Comparison of ENCODE assay signal across 8 cellular contexts in the genomic region with DNA sequence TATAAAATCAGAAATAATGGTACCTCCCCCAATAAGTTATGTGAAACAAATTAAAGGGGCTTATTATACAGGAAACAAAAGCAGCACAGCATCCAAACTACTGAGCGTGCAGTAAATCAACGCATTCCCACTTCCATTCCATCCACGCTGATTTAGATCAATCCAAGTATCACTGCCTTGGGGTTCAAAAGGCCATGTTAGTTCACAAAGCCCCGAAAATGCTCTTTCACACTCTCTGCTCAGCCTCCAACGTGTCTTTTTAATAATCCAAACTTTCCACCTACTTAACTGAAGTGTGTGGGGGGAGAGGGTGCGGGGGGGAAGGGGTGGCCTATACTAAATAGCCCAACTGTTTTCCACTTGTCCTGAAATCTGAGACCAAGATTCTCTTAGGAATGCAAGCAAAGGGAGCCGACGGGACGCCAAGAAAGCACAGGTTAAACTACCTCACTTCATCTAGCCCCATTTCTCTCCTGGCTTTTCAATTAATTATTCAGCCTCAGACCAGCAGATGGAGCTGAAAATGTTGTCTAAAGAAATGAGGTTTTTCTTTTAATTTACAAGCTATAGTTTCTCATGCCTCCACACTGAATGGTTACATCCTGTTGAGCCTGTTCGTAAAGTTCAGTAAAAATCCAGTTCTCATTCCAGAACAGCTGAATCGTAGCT. TPM values are rescaled to one million over a fixed set of nuclear protein-coding genes. Genes with fewer than 3 reads are reported as not detected.
DNase-seq lines count a peak whose midpoint lies in the region; ATAC-seq, FAIRE-seq and TF ChIP-seq lines count a peak whose summit lies in the region.

No MANE protein-coding gene starts in this region.

- TF ChIP-seq POLR2A in HepG2 (IDR thresholded peaks at IDR 0.05; ENCODE audit: insufficient read depth in 1 of 2, low read depth in 2 of 2, low read length in 2 of 2) (no peak), transverse colon (IDR thresholded peaks at IDR 0.05) (no peak)

- intact Hi-C loops in MCF 10A (cut with micrococcal nuclease) (loop anchor here (1.0 to 10.0 kb wide), 2 partner anchors 9 to 115 kb away; no protein-coding TSS in a partner anchor), HepG2 (cut with micrococcal nuclease; ENCODE audit: unreplicated experiment) (loop anchor here (1.0 to 10.0 kb wide), 6 partner anchors 9 to 935 kb away; a partner anchor contains a TSS), transverse colon (cut with DNase I; ENCODE audit: low total_unique reads) (loop anchor here (10.0 kb wide), 2 partner anchors 285 to 1895 kb away; a partner anchor contains a TSS)

- H3K4me1 Mint-ChIP-seq in MCF 10A (ENCODE audit: insufficient read depth, unreplicated experiment), result peaks cover 17% of the 10 kb centered on the region

- no peaks in the 10 kb centered on the region for H3K9me3 Mint-ChIP-seq in MCF 10A (ENCODE audit: unreplicated experiment)

- H3K27ac ChIP-seq in HepG2 (ENCODE audit: extremely low read length, insufficient read depth, low read length) (peak overlapping the region; percentile 91), transverse colon (peak overlapping the region; percentile 98 to 100 (median 99))

- TF ChIP-seq EP300 in HepG2 (IDR thresholded peaks at IDR 0.05; ENCODE audit: low read depth in 2 of 2, low read length in 2 of 2), result no peak
- TF ChIP-seq EP300 in HepG2 (CRISPR knock-in tag; IDR thresholded peaks at IDR 0.05; ENCODE audit: borderline replicate concordance), result no peak
- TF ChIP-seq EP300 in transverse colon (IDR thresholded peaks at IDR 0.05; ENCODE audit: low read depth), result no peak

- peaks cover 33% of the 10 kb centered on the region for H3K79me2 ChIP-seq in HepG2 (ENCODE audit: insufficient read depth, low read length)

- TF ChIP-seq CTCF in LNCAP (IDR thresholded peaks at IDR 0.05) (peak; percentile 49; the same call in 1 of the 2 replicates), MCF 10A (IDR thresholded peaks at IDR 0.05; ENCODE audit: unreplicated experiment) (peak; percentile 37), HepG2 (CRISPR knock-in tag; IDR thresholded peaks at IDR 0.05) (peak; percentile 36), transverse colon (IDR thresholded peaks at IDR 0.05) (peak; percentile 37 to 73 (median 50))

- H3K4me3 Mint-ChIP-seq in MCF 10A (ENCODE audit: unreplicated experiment), result peak overlapping the region; percentile 87

- H3K9ac ChIP-seq in HepG2 (ENCODE audit: insufficient read depth, low read depth, low read length), result peak overlapping the region; percentile 92

- H4K20me1 ChIP-seq in HepG2 (ENCODE audit: insufficient read depth, low read length), result peaks cover 12% of the 10 kb centered on the region

- WGBS in HepG2 (ENCODE audit: low lambda C conversion rate), result 7% methylated on average over 11 of the region's 11 CpGs
- WGBS in transverse colon (ENCODE audit: low coverage in 1 of 2), 2 donors, result 0 to 16% methylated on average over 2 to 11 of the region's 11 CpGs

- peak overlapping the region; percentile 62 to 91 (median 80) for H3K4me3 ChIP-seq in HepG2 (replicated peaks in 1 of 3; ENCODE audit: insufficient read depth in 1 of 3, low read depth in 2 of 3, low read length in 3 of 3)
- H3K4me3 ChIP-seq in transverse colon, result peak overlapping the region; percentile 71 to 98 (median 74)

- H3K36me3 ChIP-seq in HepG2 (replicated peaks in 1 of 2; ENCODE audit: control insufficient read depth in 1 of 2, insufficient read depth in 2 of 2, low read length in 2 of 2) (peaks cover 2 to 8% of the 10 kb centered on the region in 2 experiments; a peak in 3 of 5 replicates), transverse colon (no peaks in the 10 kb centered on the region)

- H3K27me3 Mint-ChIP-seq in MCF 10A (ENCODE audit: insufficient read depth, unreplicated experiment), result no peaks in the 10 kb centered on the region

- H3K27ac Mint-ChIP-seq in MCF 10A (ENCODE audit: low read depth, unreplicated experiment), result peak overlapping the region; percentile 97

- peak; percentile 28 for DNase-seq in DMS79 treated with DMSO at 0.1 percent for 48 hours (lab: John Stamatoyannopoulos, UW)
- DNase-seq in DMS79 (lab: John Stamatoyannopoulos, UW), result no peak
- no peak for DNase-seq in MCF 10A (ENCODE audit: unreplicated experiment)
- no peak for DNase-seq in HepG2 (ENCODE audit: low spot score)
- peak; percentile 30 for DNase-seq in transverse colon
- DNase-seq in stimulated activated CD8-positive, alpha-beta memory T cell treated with anti-CD3 and anti-CD28 coated beads, Interleukin-4, amount 100 ng/mL, for 48 hours, result no peak

- H3K9me3 ChIP-seq in HepG2 (ENCODE audit: low read length) (no peaks in the 10 kb centered on the region), transverse colon (no peaks in the 10 kb centered on the region)

- H3K27me3 ChIP-seq in HepG2 (ENCODE audit: control insufficient read depth in 1 of 2, insufficient read depth in 2 of 2, low read length in 2 of 2) (no peaks in the 10 kb centered on the region; a peak in 1 of 5 replicates), transverse colon (no peaks in the 10 kb centered on the region)

- BruUV-seq in MCF 10A (replicated peaks; lab: Mats Ljungman, UMichigan) (no TSS peak), HepG2 (replicated peaks; lab: Mats Ljungman, UMichigan) (no TSS peak)

- peak overlapping the region; percentile 89 for H3K4me2 ChIP-seq in HepG2 (ENCODE audit: low read depth, low read length)

- in situ Hi-C loops in HepG2 (cut with HindIII; ENCODE audit: extremely low pct_ligation_motif_present, low pct_unique_long_range_greater_than_20kb) (loop anchor here (10.0 kb wide), 1 partner anchor 775 kb away; no protein-coding TSS in a partner anchor), transverse colon (cut with MboI; ENCODE audit: low pct_ligation_motif_present in 1 of 4, low pct_unique_long_range_greater_than_20kb in 1 of 4, low sequenced_read_pairs in 3 of 4) (loop anchor here in 2 of 4 donors (10.0 to 25.0 kb wide), 3 partner anchors 263 to 655 kb away; a partner anchor contains a TSS)

- no peak; the same call in 1 of the 2 replicates for TF ChIP-seq RAD21 in HepG2 (CRISPR knock-in tag; IDR thresholded peaks at IDR 0.05)

- POLR2A ChIA-PET in MCF 10A (lab: Yijun Ruan, JAX), result interaction anchor here (0.6 to 3.3 kb wide), 58 partner anchors 9 to 1060 kb away, joined by 3 to 194 read pairs (median 6); a partner anchor contains a TSS
- POLR2A ChIA-PET in HepG2 (lab: Yijun Ruan, JAX), result interaction anchor here (0.6 to 3.3 kb wide), 38 partner anchors 10 to 1010 kb away, joined by 3 to 145 read pairs (median 4); a partner anchor contains a TSS

- H3K36me3 Mint-ChIP-seq in MCF 10A (ENCODE audit: insufficient read depth, unreplicated experiment), result peaks cover 22% of the 10 kb centered on the region

- H3K4me1 ChIP-seq in HepG2 (ENCODE audit: insufficient read depth, low read length) (peaks cover 48% of the 10 kb centered on the region), transverse colon (peaks cover 16 to 30% (median 18%) of the 10 kb centered on the region in 4 donors)

- peak overlapping the region; percentile 55 for H2AFZ ChIP-seq in HepG2 (ENCODE audit: low read length)

- ATAC-seq in GM21576 (IDR thresholded peaks at IDR 0.05; ENCODE audit: unreplicated experiment), result peak; percentile 11
- peak; percentile 0; the same call in 2 of the 3 replicates for ATAC-seq in HepG2

- peak; percentile 44 for FAIRE-seq in HepG2 (lab: Jason Lieb, UNC)

- CTCF ChIA-PET in MCF 10A (lab: Yijun Ruan, JAX), result interaction anchor here (0.6 to 3.3 kb wide), 31 partner anchors 9 to 1959 kb away, joined by 3 to 36 read pairs (median 3); no protein-coding TSS in a partner anchor
- CTCF ChIA-PET in HepG2 (lab: Yijun Ruan, JAX; ENCODE audit: low intra/inter-chr PET ratio, low total read pairs), result interaction anchor here (1.0 to 1.3 kb wide), 2 partner anchors 9 to 97 kb away, joined by 3 to 4 read pairs; no protein-coding TSS in a partner anchor

RNA-seq across cellular contexts. Expression of a gene that starts 1.1 kb away (rescaled TPM):
- 32.2 and 40.1 TPM in 2 replicates for total RNA-seq in MCF 10A (2022)
- 65.9 and 69.7 TPM in 2 replicates for total RNA-seq in HepG2 (2016; rRNA removed; fragmentation: Illumina TruSeq; extraction: Trizol)
- 33.9 and 44.3 TPM in 2 replicates for total RNA-seq in HepG2 (2016; cell fraction: cytosol; rRNA removed; fragmentation: Illumina TruSeq; extraction: Trizol; ENCODE audit: low read depth)
- 66.3 and 67.2 TPM in 2 replicates for total RNA-seq in HepG2 (2016; cell fraction: insoluble cytoplasmic fraction; rRNA removed; fragmentation: Illumina TruSeq; extraction: Trizol)
- 44.7 and 63.8 TPM in 2 replicates for total RNA-seq in HepG2 (2016; cell fraction: membrane; rRNA removed; fragmentation: Illumina TruSeq; extraction: Trizol)
- 24.4 and 28.0 TPM in 2 replicates for total RNA-seq in HepG2 (2016; cell fraction: nucleus; rRNA removed; fragmentation: Illumina TruSeq; extraction: Trizol)
- 35.6 and 40.8 TPM in 2 replicates for polyA plus RNA-seq in HepG2 (2011; rRNA removed)
- polyA plus RNA-seq in HepG2 (2011; cell fraction: cytosol; rRNA removed), result 43.8 and 47.5 TPM in 2 replicates
- polyA plus RNA-seq in HepG2 (2011; cell fraction: nucleus; rRNA removed), result 14.7 and 15.8 TPM in 2 replicates
- polyA plus RNA-seq in HepG2 (2012), result 26.7 and 32.9 TPM in 2 replicates
- 18.8 and 30.9 TPM in 2 replicates for polyA plus RNA-seq in HepG2 (2016; cell fraction: cytosol; fragmentation: Illumina TruSeq; extraction: Trizol; ENCODE audit: low read depth)
- polyA plus RNA-seq in HepG2 (2016; cell fraction: insoluble cytoplasmic fraction; fragmentation: Illumina TruSeq; extraction: Trizol; ENCODE audit: low read depth), result 62.5 and 64.4 TPM in 2 replicates
- 26.0 and 39.0 TPM in 2 replicates for polyA plus RNA-seq in HepG2 (2016; cell fraction: membrane; fragmentation: Illumina TruSeq; extraction: Trizol; ENCODE audit: low read depth)
- 41.7 and 47.7 TPM in 2 replicates for polyA plus RNA-seq in HepG2 (2016; cell fraction: nucleus; fragmentation: Illumina TruSeq; extraction: Trizol; ENCODE audit: insufficient read depth, low read depth)
- 25.3 and 27.2 TPM in 2 replicates for polyA minus RNA-seq in HepG2 (2011; rRNA and poly(A)+ RNA removed; ENCODE audit: low replicate concordance)
- polyA minus RNA-seq in HepG2 (2011; cell fraction: cytosol; rRNA and poly(A)+ RNA removed), result 11.5 and 13.4 TPM in 2 replicates
- 8.2 and 10.1 TPM in 2 replicates for polyA minus RNA-seq in HepG2 (2011; cell fraction: nucleus; rRNA and poly(A)+ RNA removed)
- 10 to 100 TPM; 16.5 to 43.4 (median 22.8) TPM for total RNA-seq in transverse colon

RNA-seq across cellular contexts. Expression of a gene that starts 12.5 kb away (rescaled TPM):
- total RNA-seq in MCF 10A (2022) (15.5 and 19.9 TPM in 2 replicates), HepG2 (2016; rRNA removed; fragmentation: Illumina TruSeq; extraction: Trizol) (26.0 and 26.4 TPM in 2 replicates), transverse colon (10 to 100 TPM in 2 of 4 donors, 1 to 10 TPM in 2; 4.9 to 23.3 (median 13.3) TPM)
- total RNA-seq in HepG2 (2016; cell fraction: cytosol; rRNA removed; fragmentation: Illumina TruSeq; extraction: Trizol; ENCODE audit: low read depth), result 1.9 and 2.6 TPM in 2 replicates
- 22.9 and 24.5 TPM in 2 replicates for total RNA-seq in HepG2 (2016; cell fraction: insoluble cytoplasmic fraction; rRNA removed; fragmentation: Illumina TruSeq; extraction: Trizol)
- 8.6 and 9.9 TPM in 2 replicates for total RNA-seq in HepG2 (2016; cell fraction: membrane; rRNA removed; fragmentation: Illumina TruSeq; extraction: Trizol)
- 19.0 and 22.5 TPM in 2 replicates for total RNA-seq in HepG2 (2016; cell fraction: nucleus; rRNA removed; fragmentation: Illumina TruSeq; extraction: Trizol)
- 16.9 and 21.9 TPM in 2 replicates for polyA plus RNA-seq in HepG2 (2011; rRNA removed)
- polyA plus RNA-seq in HepG2 (2011; cell fraction: cytosol; rRNA removed), result 9.4 and 15.6 TPM in 2 replicates
- polyA plus RNA-seq in HepG2 (2011; cell fraction: nucleus; rRNA removed), result 66.6 and 67.6 TPM in 2 replicates
- 9.0 and 9.7 TPM in 2 replicates for polyA plus RNA-seq in HepG2 (2012)
- 0.93 and 1.7 TPM in 2 replicates for polyA plus RNA-seq in HepG2 (2016; cell fraction: cytosol; fragmentation: Illumina TruSeq; extraction: Trizol; ENCODE audit: low read depth)
- 14.6 and 15.6 TPM in 2 replicates for polyA plus RNA-seq in HepG2 (2016; cell fraction: insoluble cytoplasmic fraction; fragmentation: Illumina TruSeq; extraction: Trizol; ENCODE audit: low read depth)
- polyA plus RNA-seq in HepG2 (2016; cell fraction: membrane; fragmentation: Illumina TruSeq; extraction: Trizol; ENCODE audit: low read depth), result 3.4 and 4.4 TPM in 2 replicates
- polyA plus RNA-seq in HepG2 (2016; cell fraction: nucleus; fragmentation: Illumina TruSeq; extraction: Trizol; ENCODE audit: insufficient read depth, low read depth), result 27.5 and 33.7 TPM in 2 replicates
- polyA minus RNA-seq in HepG2 (2011; rRNA and poly(A)+ RNA removed; ENCODE audit: low replicate concordance), result 48.6 and 69.0 TPM in 2 replicates
- 17.5 and 22.3 TPM in 2 replicates for polyA minus RNA-seq in HepG2 (2011; cell fraction: cytosol; rRNA and poly(A)+ RNA removed)
- polyA minus RNA-seq in HepG2 (2011; cell fraction: nucleus; rRNA and poly(A)+ RNA removed), result 37.7 and 38.0 TPM in 2 replicates

Comparison
In these comparisons a context has a peak if more than half of its experiments do, and no peak if none do; other contexts are left out.
1. DNase-seq: peak in DMS79 treated with DMSO at 0.1 percent for 48 hours (single experiment) and transverse colon (single experiment); none in DMS79 (single experiment), MCF 10A (single experiment), HepG2 (single experiment) and stimulated activated CD8-positive, alpha-beta memory T cell treated with anti-CD3 and anti-CD28 coated beads, Interleukin-4, amount 100 ng/mL, for 48 hours (single experiment).
2. Peak in every context shown above with its lines, with median percentiles within 50 percentile points of each other: CTCF ChIP-seq.